1 cellular context compared by ENCODE assay signal in the genomic region with DNA sequence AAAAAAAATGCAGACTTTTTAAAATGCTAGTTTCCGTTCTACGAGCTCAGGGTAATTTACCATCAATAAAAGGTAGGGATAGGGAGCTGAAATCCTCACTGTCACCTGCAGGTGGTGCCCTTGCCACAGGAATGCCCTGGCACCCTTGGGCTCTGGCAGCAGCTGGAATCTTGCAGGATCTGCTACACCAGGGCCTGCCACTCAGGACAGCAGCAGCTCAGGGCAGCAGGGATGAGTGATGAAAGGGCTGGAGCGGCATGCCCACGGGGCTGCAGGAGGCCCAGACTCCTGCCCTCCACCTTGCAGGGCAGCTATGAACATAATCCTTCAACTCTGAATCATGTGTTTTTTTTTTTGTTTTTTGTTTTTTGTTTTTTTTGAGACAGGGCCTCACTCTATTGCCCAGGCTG.
TF ChIP-seq lines count a peak whose summit lies in the region.

No MANE protein-coding gene starts in this region.

TF ChIP-seq in HepG2, 621 proteins besides CTCF, POLR2A, EP300 and RAD21 (continued from another document and continues in another):
- TF ChIP-seq, protein P1, sequence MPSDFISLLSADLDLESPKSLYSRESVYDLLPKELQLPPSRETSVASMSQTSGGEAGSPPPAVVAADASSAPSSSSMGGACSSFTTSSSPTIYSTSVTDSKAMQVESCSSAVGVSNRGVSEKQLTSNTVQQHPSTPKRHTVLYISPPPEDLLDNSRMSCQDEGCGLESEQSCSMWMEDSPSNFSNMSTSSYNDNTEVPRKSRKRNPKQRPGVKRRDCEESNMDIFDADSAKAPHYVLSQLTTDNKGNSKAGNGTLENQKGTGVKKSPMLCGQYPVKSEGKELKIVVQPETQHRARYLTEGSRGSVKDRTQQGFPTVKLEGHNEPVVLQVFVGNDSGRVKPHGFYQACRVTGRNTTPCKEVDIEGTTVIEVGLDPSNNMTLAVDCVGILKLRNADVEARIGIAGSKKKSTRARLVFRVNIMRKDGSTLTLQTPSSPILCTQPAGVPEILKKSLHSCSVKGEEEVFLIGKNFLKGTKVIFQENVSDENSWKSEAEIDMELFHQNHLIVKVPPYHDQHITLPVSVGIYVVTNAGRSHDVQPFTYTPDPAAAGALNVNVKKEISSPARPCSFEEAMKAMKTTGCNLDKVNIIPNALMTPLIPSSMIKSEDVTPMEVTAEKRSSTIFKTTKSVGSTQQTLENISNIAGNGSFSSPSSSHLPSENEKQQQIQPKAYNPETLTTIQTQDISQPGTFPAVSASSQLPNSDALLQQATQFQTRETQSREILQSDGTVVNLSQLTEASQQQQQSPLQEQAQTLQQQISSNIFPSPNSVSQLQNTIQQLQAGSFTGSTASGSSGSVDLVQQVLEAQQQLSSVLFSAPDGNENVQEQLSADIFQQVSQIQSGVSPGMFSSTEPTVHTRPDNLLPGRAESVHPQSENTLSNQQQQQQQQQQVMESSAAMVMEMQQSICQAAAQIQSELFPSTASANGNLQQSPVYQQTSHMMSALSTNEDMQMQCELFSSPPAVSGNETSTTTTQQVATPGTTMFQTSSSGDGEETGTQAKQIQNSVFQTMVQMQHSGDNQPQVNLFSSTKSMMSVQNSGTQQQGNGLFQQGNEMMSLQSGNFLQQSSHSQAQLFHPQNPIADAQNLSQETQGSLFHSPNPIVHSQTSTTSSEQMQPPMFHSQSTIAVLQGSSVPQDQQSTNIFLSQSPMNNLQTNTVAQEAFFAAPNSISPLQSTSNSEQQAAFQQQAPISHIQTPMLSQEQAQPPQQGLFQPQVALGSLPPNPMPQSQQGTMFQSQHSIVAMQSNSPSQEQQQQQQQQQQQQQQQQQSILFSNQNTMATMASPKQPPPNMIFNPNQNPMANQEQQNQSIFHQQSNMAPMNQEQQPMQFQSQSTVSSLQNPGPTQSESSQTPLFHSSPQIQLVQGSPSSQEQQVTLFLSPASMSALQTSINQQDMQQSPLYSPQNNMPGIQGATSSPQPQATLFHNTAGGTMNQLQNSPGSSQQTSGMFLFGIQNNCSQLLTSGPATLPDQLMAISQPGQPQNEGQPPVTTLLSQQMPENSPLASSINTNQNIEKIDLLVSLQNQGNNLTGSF (CRISPR knock-in tag; IDR thresholded peaks at IDR 0.05), result no peak
- no peak for TF ChIP-seq DR1 (CRISPR knock-in tag; IDR thresholded peaks at IDR 0.05)
- TF ChIP-seq HMG20A (CRISPR knock-in tag; IDR thresholded peaks at IDR 0.05; ENCODE audit: borderline replicate concordance), result no peak
- TF ChIP-seq, protein P2, sequence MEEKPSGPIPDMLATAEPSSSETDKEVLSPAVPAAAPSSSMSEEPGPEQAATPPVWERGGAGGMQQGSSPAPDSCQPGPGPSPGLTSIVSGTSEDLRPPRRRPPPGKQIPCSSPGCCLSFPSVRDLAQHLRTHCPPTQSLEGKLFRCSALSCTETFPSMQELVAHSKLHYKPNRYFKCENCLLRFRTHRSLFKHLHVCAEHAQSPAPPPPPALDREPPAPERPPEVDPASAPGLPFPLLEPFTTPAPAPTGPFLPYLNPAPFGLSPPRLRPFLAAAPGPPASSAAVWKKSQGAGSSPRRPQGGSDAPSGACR (CRISPR knock-in tag; IDR thresholded peaks at IDR 0.05), result no peak
- no peak for TF ChIP-seq ZNF101 (CRISPR knock-in tag; IDR thresholded peaks at IDR 0.05; ENCODE audit: borderline replicate concordance, low read depth)
- no peak for TF ChIP-seq IRX3 (CRISPR knock-in tag; IDR thresholded peaks at IDR 0.05; ENCODE audit: borderline replicate concordance, low read depth)
- TF ChIP-seq, protein P3, sequence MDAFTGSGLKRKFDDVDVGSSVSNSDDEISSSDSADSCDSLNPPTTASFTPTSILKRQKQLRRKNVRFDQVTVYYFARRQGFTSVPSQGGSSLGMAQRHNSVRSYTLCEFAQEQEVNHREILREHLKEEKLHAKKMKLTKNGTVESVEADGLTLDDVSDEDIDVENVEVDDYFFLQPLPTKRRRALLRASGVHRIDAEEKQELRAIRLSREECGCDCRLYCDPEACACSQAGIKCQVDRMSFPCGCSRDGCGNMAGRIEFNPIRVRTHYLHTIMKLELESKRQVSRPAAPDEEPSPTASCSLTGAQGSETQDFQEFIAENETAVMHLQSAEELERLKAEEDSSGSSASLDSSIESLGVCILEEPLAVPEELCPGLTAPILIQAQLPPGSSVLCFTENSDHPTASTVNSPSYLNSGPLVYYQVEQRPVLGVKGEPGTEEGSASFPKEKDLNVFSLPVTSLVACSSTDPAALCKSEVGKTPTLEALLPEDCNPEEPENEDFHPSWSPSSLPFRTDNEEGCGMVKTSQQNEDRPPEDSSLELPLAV (CRISPR knock-in tag; conservative IDR thresholded peaks at IDR 0.05; ENCODE audit: low read depth), result no peak
- TF ChIP-seq HCFC1 (IDR thresholded peaks at IDR 0.05; ENCODE audit: low read depth, low read length), result no peak
- no peak for TF ChIP-seq ZNF629 (CRISPR knock-in tag; conservative IDR thresholded peaks at IDR 0.05)
- TF ChIP-seq YEATS2 (CRISPR knock-in tag; IDR thresholded peaks at IDR 0.05; ENCODE audit: borderline replicate concordance), result no peak; the same call in 1 of the 2 replicates
- TF ChIP-seq NFE2L2 (IDR thresholded peaks at IDR 0.05; ENCODE audit: low read length), result no peak
- TF ChIP-seq LCORL (IDR thresholded peaks at IDR 0.05), result no peak
- TF ChIP-seq LCORL (CRISPR knock-in tag; IDR thresholded peaks at IDR 0.05), result no peak
- TF ChIP-seq NFE2 (CRISPR knock-in tag; IDR thresholded peaks at IDR 0.05), result no peak
- no peak for TF ChIP-seq ZNF891 (CRISPR knock-in tag; IDR thresholded peaks at IDR 0.05)
- TF ChIP-seq ZSCAN21 (CRISPR knock-in tag; IDR thresholded peaks at IDR 0.05; ENCODE audit: borderline replicate concordance), result no peak
- TF ChIP-seq, protein P4, sequence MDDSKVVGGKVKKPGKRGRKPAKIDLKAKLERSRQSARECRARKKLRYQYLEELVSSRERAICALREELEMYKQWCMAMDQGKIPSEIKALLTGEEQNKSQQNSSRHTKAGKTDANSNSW (CRISPR knock-in tag; IDR thresholded peaks at IDR 0.05; ENCODE audit: borderline replicate concordance), result no peak
- TF ChIP-seq, protein P5, sequence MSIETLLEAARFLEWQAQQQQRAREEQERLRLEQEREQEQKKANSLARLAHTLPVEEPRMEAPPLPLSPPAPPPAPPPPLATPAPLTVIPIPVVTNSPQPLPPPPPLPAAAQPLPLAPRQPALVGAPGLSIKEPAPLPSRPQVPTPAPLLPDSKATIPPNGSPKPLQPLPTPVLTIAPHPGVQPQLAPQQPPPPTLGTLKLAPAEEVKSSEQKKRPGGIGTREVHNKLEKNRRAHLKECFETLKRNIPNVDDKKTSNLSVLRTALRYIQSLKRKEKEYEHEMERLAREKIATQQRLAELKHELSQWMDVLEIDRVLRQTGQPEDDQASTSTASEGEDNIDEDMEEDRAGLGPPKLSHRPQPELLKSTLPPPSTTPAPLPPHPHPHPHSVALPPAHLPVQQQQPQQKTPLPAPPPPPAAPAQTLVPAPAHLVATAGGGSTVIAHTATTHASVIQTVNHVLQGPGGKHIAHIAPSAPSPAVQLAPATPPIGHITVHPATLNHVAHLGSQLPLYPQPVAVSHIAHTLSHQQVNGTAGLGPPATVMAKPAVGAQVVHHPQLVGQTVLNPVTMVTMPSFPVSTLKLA (IDR thresholded peaks at IDR 0.05), result no peak
- TF ChIP-seq KLF6 (CRISPR knock-in tag; IDR thresholded peaks at IDR 0.05), result no peak
- peak; percentile 31; the same call in 1 of the 2 replicates for TF ChIP-seq IRF2 (CRISPR knock-in tag; IDR thresholded peaks at IDR 0.05)
- no peak for TF ChIP-seq ZBTB1 (CRISPR knock-in tag; IDR thresholded peaks at IDR 0.05; ENCODE audit: borderline replicate concordance)
- TF ChIP-seq STAG1 (CRISPR knock-in tag; IDR thresholded peaks at IDR 0.05), result peak; percentile 99
- TF ChIP-seq, protein P6, sequence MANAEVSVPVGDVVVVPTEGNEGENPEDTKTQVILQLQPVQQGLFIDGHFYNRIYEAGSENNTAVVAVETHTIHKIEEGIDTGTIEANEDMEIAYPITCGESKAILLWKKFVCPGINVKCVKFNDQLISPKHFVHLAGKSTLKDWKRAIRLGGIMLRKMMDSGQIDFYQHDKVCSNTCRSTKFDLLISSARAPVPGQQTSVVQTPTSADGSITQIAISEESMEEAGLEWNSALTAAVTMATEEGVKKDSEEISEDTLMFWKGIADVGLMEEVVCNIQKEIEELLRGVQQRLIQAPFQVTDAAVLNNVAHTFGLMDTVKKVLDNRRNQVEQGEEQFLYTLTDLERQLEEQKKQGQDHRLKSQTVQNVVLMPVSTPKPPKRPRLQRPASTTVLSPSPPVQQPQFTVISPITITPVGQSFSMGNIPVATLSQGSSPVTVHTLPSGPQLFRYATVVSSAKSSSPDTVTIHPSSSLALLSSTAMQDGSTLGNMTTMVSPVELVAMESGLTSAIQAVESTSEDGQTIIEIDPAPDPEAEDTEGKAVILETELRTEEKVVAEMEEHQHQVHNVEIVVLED (CRISPR knock-in tag; IDR thresholded peaks at IDR 0.05; ENCODE audit: borderline replicate concordance), result no peak
- TF ChIP-seq ZNF121 (CRISPR knock-in tag; IDR thresholded peaks at IDR 0.05), result no peak
- no peak for TF ChIP-seq HHEX (CRISPR knock-in tag; IDR thresholded peaks at IDR 0.05)
- TF ChIP-seq, protein P7, sequence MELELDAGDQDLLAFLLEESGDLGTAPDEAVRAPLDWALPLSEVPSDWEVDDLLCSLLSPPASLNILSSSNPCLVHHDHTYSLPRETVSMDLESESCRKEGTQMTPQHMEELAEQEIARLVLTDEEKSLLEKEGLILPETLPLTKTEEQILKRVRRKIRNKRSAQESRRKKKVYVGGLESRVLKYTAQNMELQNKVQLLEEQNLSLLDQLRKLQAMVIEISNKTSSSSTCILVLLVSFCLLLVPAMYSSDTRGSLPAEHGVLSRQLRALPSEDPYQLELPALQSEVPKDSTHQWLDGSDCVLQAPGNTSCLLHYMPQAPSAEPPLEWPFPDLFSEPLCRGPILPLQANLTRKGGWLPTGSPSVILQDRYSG (CRISPR knock-in tag; IDR thresholded peaks at IDR 0.05), result no peak
- TF ChIP-seq FLYWCH1 (CRISPR knock-in tag; IDR thresholded peaks at IDR 0.05), result no peak
- no peak for TF ChIP-seq ZNF670 (CRISPR knock-in tag; IDR thresholded peaks at IDR 0.05; ENCODE audit: borderline replicate concordance)
- no peak for TF ChIP-seq SMARCE1 (IDR thresholded peaks at IDR 0.05; ENCODE audit: borderline replicate concordance)
- TF ChIP-seq, protein P8, sequence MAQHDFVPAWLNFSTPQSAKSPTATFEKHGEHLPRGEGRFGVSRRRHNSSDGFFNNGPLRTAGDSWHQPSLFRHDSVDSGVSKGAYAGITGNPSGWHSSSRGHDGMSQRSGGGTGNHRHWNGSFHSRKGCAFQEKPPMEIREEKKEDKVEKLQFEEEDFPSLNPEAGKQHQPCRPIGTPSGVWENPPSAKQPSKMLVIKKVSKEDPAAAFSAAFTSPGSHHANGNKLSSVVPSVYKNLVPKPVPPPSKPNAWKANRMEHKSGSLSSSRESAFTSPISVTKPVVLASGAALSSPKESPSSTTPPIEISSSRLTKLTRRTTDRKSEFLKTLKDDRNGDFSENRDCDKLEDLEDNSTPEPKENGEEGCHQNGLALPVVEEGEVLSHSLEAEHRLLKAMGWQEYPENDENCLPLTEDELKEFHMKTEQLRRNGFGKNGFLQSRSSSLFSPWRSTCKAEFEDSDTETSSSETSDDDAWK (CRISPR knock-in tag; IDR thresholded peaks at IDR 0.05), result no peak
- peak; percentile 26; the same call in 1 of the 2 replicates for TF ChIP-seq MYC (CRISPR knock-in tag; IDR thresholded peaks at IDR 0.05; ENCODE audit: borderline replicate concordance)
- TF ChIP-seq ZSCAN25 (CRISPR knock-in tag; IDR thresholded peaks at IDR 0.05), result no peak
- no peak for TF ChIP-seq ZNF292 (CRISPR knock-in tag; IDR thresholded peaks at IDR 0.05; ENCODE audit: borderline replicate concordance, low read depth)
- TF ChIP-seq ATM (IDR thresholded peaks at IDR 0.05; ENCODE audit: borderline replicate concordance), result no peak
- TF ChIP-seq DNMT1 (CRISPR knock-in tag; IDR thresholded peaks at IDR 0.05), result 0 out of 2 replicates have a peak, but pooled peaks have one; percentile 26
- TF ChIP-seq, protein P9, sequence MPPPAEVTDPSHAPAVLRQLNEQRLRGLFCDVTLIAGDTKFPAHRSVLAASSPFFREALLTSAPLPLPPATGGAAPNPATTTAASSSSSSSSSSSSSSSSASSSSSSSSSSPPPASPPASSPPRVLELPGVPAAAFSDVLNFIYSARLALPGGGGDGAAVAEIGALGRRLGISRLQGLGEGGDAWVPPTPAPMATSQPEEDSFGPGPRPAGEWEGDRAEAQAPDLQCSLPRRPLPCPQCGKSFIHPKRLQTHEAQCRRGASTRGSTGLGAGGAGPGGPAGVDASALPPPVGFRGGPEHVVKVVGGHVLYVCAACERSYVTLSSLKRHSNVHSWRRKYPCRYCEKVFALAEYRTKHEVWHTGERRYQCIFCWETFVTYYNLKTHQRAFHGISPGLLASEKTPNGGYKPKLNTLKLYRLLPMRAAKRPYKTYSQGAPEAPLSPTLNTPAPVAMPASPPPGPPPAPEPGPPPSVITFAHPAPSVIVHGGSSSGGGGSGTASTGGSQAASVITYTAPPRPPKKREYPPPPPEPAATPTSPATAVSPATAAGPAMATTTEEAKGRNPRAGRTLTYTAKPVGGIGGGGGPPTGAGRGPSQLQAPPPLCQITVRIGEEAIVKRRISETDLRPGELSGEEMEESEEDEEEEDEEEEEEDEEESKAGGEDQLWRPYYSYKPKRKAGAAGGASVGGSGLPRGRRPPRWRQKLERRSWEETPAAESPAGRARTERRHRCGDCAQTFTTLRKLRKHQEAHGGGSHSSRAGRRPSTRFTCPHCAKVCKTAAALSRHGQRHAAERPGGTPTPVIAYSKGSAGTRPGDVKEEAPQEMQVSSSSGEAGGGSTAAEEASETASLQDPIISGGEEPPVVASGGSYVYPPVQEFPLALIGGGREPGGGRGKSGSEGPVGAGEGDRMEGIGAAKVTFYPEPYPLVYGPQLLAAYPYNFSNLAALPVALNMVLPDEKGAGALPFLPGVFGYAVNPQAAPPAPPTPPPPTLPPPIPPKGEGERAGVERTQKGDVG (CRISPR knock-in tag; IDR thresholded peaks at IDR 0.05; ENCODE audit: borderline replicate concordance), result no peak
- no peak for TF ChIP-seq ZBTB3 (CRISPR knock-in tag; IDR thresholded peaks at IDR 0.05; ENCODE audit: borderline replicate concordance, low read depth)
- TF ChIP-seq, protein P10, sequence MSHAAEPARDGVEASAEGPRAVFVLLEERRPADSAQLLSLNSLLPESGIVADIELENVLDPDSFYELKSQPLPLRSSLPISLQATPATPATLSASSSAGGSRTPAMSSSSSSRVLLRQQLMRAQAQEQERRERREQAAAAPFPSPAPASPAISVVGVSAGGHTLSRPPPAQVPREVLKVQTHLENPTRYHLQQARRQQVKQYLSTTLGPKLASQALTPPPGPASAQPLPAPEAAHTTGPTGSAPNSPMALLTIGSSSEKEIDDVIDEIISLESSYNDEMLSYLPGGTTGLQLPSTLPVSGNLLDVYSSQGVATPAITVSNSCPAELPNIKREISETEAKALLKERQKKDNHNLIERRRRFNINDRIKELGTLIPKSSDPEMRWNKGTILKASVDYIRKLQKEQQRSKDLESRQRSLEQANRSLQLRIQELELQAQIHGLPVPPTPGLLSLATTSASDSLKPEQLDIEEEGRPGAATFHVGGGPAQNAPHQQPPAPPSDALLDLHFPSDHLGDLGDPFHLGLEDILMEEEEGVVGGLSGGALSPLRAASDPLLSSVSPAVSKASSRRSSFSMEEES (CRISPR knock-in tag; IDR thresholded peaks at IDR 0.05), result no peak
- TF ChIP-seq TMF1 (CRISPR knock-in tag; IDR thresholded peaks at IDR 0.05; ENCODE audit: low read depth), result no peak
- TF ChIP-seq, protein P11, sequence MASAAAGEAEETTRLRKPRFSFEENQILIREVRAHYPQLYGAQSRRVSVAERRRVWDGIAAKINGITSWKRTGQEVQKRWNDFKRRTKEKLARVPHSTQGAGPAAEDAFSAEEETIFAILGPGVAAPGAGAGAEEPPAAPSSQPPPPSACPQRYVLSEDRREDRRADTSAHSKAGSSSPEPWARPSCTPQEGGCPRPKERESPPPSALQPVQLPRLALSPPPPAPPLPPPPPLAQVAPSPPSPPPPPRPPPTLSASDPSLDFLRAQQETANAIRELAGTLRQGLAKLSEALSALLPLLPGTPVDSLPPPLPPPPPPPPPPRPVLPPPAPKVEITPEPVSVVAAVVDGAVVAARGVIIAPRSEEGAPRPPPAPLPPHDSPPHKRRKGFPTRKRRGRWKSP (CRISPR knock-in tag; IDR thresholded peaks at IDR 0.05), result no peak
